In the genomic region with DNA sequence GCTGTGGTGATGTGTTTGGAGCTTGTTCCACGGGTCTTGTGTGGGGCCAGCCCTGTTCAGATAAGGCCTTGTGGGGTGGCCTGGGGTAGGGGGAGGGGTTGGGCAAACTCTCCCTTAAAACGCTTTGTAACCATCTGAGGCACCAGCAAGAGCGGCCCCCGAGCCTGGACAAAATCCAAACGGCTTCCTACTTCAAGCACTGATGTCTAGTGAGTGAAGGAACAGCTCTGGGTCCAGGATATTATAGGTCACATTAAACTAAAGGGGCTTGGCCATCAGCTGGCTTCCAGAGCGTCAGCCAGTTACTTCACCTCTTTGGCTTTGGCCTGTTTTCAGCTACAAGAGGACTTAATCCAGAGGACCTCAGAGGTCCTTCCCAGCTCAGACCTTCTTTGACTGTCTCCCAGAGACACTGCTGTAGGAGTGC, we compare ENCODE assay signal across 9 cellular contexts. TPM values are rescaled to one million over a fixed set of nuclear protein-coding genes. Genes with fewer than 3 reads are reported as not detected.
DNase-seq lines count a peak whose midpoint lies in the region; ATAC-seq and TF ChIP-seq lines count a peak whose summit lies in the region.
"Had no signal": no experiment of that assay in that cellular context is flagged by ENCODE, and none has a peak within 500 bp of the region (broad histone marks: within the 10 kb centered on the region; RNA-seq: fewer than 3 reads in every experiment).

No MANE protein-coding gene starts in this region.

- H3K9me3 Mint-ChIP-seq in CD4-positive, CD25-positive, alpha-beta regulatory T cell, result peaks cover 0 to 1% (median 0%) of the 10 kb centered on the region in 7 donors

- H3K27me3 Mint-ChIP-seq in CD4-positive, CD25-positive, alpha-beta regulatory T cell, result no peaks in the 10 kb centered on the region

- 64 to 70% methylated on average over 6 of the region's 6 CpGs for WGBS in sigmoid colon, 2 donors

- TF ChIP-seq POLR2A in sigmoid colon (IDR thresholded peaks at IDR 0.05), result no peak

- intact Hi-C loops in sigmoid colon (cut with DNase I), result no loop called here

- H3K9ac ChIP-seq in adipocyte (ENCODE audit: low read length), result peak overlapping the region; percentile 69

- no peak overlapping the region for H3K4me3 Mint-ChIP-seq in CD4-positive, CD25-positive, alpha-beta regulatory T cell

- no peaks in the 10 kb centered on the region for H3K27me3 ChIP-seq in CD4-positive, CD25-positive, alpha-beta regulatory T cell (ENCODE audit: control insufficient read depth, insufficient read depth, low read length)
- H3K27me3 ChIP-seq in adipocyte (replicated peaks; ENCODE audit: control insufficient read depth, insufficient read depth, low read length) (no peaks in the 10 kb centered on the region), right atrium auricular region (no peaks in the 10 kb centered on the region), sigmoid colon (no peaks in the 10 kb centered on the region)

- peaks cover 3% of the 10 kb centered on the region for H3K36me3 Mint-ChIP-seq in CD4-positive, CD25-positive, alpha-beta regulatory T cell

- no peak overlapping the region for H3K27ac ChIP-seq in CD4-positive, CD25-positive, alpha-beta regulatory T cell (ENCODE audit: insufficient read depth, low read length, poor library complexity, severe bottlenecking)
- H3K27ac ChIP-seq in right atrium auricular region (peak overlapping the region; percentile 43), sigmoid colon (peak overlapping the region; percentile 34 to 53 (median 36))

- H3K9me3 ChIP-seq in CD4-positive, CD25-positive, alpha-beta regulatory T cell (ENCODE audit: control insufficient read depth in 2 of 2, low read length in 2 of 2), result no peaks in the 10 kb centered on the region
- H3K9me3 ChIP-seq in adipocyte (ENCODE audit: control insufficient read depth, low read length) (no peaks in the 10 kb centered on the region), right atrium auricular region (no peaks in the 10 kb centered on the region), sigmoid colon (no peaks in the 10 kb centered on the region)

- no peak for TF ChIP-seq CTCF in right atrium auricular region (IDR thresholded peaks at IDR 0.05)
- no peak for TF ChIP-seq CTCF in sigmoid colon (IDR thresholded peaks at IDR 0.05)

- ATAC-seq in CD4-positive, CD25-positive, alpha-beta regulatory T cell (ENCODE audit: low read depth in 2 of 2), result no peak
- no peak for ATAC-seq in HG03354 (IDR thresholded peaks at IDR 0.05; ENCODE audit: poor library complexity, severe bottlenecking, unreplicated experiment)

- peaks cover 16% of the 10 kb centered on the region for H3K36me3 ChIP-seq in CD4-positive, CD25-positive, alpha-beta regulatory T cell (ENCODE audit: control insufficient read depth, insufficient read depth, low read length)
- H3K36me3 ChIP-seq in adipocyte (ENCODE audit: control insufficient read depth, insufficient read depth, low read length, severe bottlenecking), result peaks cover 91% of the 10 kb centered on the region
- H3K36me3 ChIP-seq in right atrium auricular region, result peaks cover 31% of the 10 kb centered on the region
- peaks cover 0 to 28% (median 7%) of the 10 kb centered on the region in 4 donors for H3K36me3 ChIP-seq in sigmoid colon

- DNase-seq in CD4-positive, CD25-positive, alpha-beta regulatory T cell, result no peak
- DNase-seq in adipocyte (ENCODE audit: low read depth) (no peak), right atrium auricular region (ENCODE audit: low spot score) (no peak), sigmoid colon (no peak), RKO (ENCODE audit: low spot score) (no peak), NCI-H446 (lab: John Stamatoyannopoulos, UW) (no peak), NCI-H1694 (lab: John Stamatoyannopoulos, UW) (no peak)
- DNase-seq: stimulated activated CD8-positive, alpha-beta memory T cell treated with anti-CD3 and anti-CD28 coated beads, Interleukin-4, amount 100 ng/mL, for 48 hours had no signal

- H3K4me3 ChIP-seq in CD4-positive, CD25-positive, alpha-beta regulatory T cell (ENCODE audit: low read depth, low read length), result no peak overlapping the region
- H3K4me3 ChIP-seq in adipocyte (ENCODE audit: low read length) (peak overlapping the region; percentile 1), right atrium auricular region (no peak overlapping the region), sigmoid colon (no peak overlapping the region)

- peaks cover 0 to 14% (median under 1%) of the 10 kb centered on the region in 4 donors for H3K4me1 Mint-ChIP-seq in CD4-positive, CD25-positive, alpha-beta regulatory T cell

- no peaks in the 10 kb centered on the region for H3K4me1 ChIP-seq in CD4-positive, CD25-positive, alpha-beta regulatory T cell (ENCODE audit: control insufficient read depth, insufficient read depth, low read length, poor library complexity, severe bottlenecking)
- H3K4me1 ChIP-seq in adipocyte (ENCODE audit: control insufficient read depth, insufficient read depth, low read length) (peaks cover 42% of the 10 kb centered on the region), right atrium auricular region (peaks cover 0 to 15% of the 10 kb centered on the region in 2 donors), sigmoid colon (peaks cover 0 to 29% (median 15%) of the 10 kb centered on the region in 4 donors)

- TF ChIP-seq EP300 in sigmoid colon (IDR thresholded peaks at IDR 0.05), result no peak

- H3K27ac Mint-ChIP-seq in CD4-positive, CD25-positive, alpha-beta regulatory T cell, result peak overlapping the region; percentile 8 to 71 (median 15)

RNA-seq across cellular contexts. Expression of gene SERPINF1, which starts 11.9 kb away (rescaled TPM):
- total RNA-seq in CD4-positive, CD25-positive, alpha-beta regulatory T cell, result not detected
- polyA plus RNA-seq in CD4-positive, CD25-positive, alpha-beta regulatory T cell, result 1 to 10 TPM in 3 of 4 donors, under 1 TPM in 1; 0.36 to 1.6 (median 1.5) TPM
- total RNA-seq in right atrium auricular region (100 to 1,000 TPM; 348 to 498 TPM), sigmoid colon (100 to 1,000 TPM; 275 to 539 (median 352) TPM)
- 100 to 1,000 TPM in 2 of 3 donors, 10 to 100 TPM in 1; 77.7 to 124 (median 112) TPM for polyA plus RNA-seq in sigmoid colon

RNA-seq across cellular contexts. Expression of gene SERPINF2, which starts 31.1 kb away (rescaled TPM):
- total RNA-seq in CD4-positive, CD25-positive, alpha-beta regulatory T cell, result 0.69 TPM
- polyA plus RNA-seq in CD4-positive, CD25-positive, alpha-beta regulatory T cell, result not detected
- total RNA-seq in right atrium auricular region (1 to 10 TPM; 1.0 to 1.5 TPM), sigmoid colon (1 to 10 TPM; 2.9 to 7.2 (median 4.1) TPM)
- polyA plus RNA-seq in sigmoid colon, result 10 to 100 TPM in 1 of 3 donors, 1 to 10 TPM in 1, under 1 TPM in 1; 0.69 to 12.9 (median 1.2) TPM

RNA-seq across cellular contexts. Expression of gene WDR81, which starts 49.3 kb away (rescaled TPM):
- total RNA-seq in CD4-positive, CD25-positive, alpha-beta regulatory T cell, result 48.4 TPM
- polyA plus RNA-seq in CD4-positive, CD25-positive, alpha-beta regulatory T cell, result 10 to 100 TPM; 10.6 to 15.5 (median 11.1) TPM
- 10 to 100 TPM; 10.9 to 17.9 TPM for total RNA-seq in right atrium auricular region
- 10 to 100 TPM; 21.8 to 49.3 (median 28.2) TPM for total RNA-seq in sigmoid colon
- 10 to 100 TPM in 1 of 3 donors, 1 to 10 TPM in 2; 6.6 to 29.3 (median 7.4) TPM for polyA plus RNA-seq in sigmoid colon

RNA-seq across cellular contexts. Expression of gene SMYD4, which starts 55.9 kb away (rescaled TPM):
- total RNA-seq in CD4-positive, CD25-positive, alpha-beta regulatory T cell, result 25.8 TPM
- 10 to 100 TPM in 3 of 4 donors, 1 to 10 TPM in 1; 7.2 to 12.5 (median 12.2) TPM for polyA plus RNA-seq in CD4-positive, CD25-positive, alpha-beta regulatory T cell
- 1 to 10 TPM; 6.2 to 7.1 TPM for total RNA-seq in right atrium auricular region
- 10 to 100 TPM; 14.3 to 19.1 (median 17.1) TPM for total RNA-seq in sigmoid colon
- 1 to 10 TPM; 2.4 to 8.8 (median 2.5) TPM for polyA plus RNA-seq in sigmoid colon

RNA-seq across cellular contexts. Expression of gene RPA1, which starts 56.0 kb away (rescaled TPM):
- total RNA-seq in CD4-positive, CD25-positive, alpha-beta regulatory T cell, result 66.3 TPM
- polyA plus RNA-seq in CD4-positive, CD25-positive, alpha-beta regulatory T cell, result 10 to 100 TPM; 69.7 to 94.5 (median 81.7) TPM
- 10 to 100 TPM; 20.9 to 26.9 TPM for total RNA-seq in right atrium auricular region
- total RNA-seq in sigmoid colon, result 10 to 100 TPM; 27.8 to 46.8 (median 31.1) TPM
- polyA plus RNA-seq in sigmoid colon, result 10 to 100 TPM; 16.2 to 35.2 (median 27.6) TPM

Comparison
In these comparisons a context has a peak if more than half of its experiments do, and no peak if none do; other contexts are left out.
1. RNA of gene SERPINF1, which starts 11.9 kb away (total RNA-seq): 348 to 498 TPM in right atrium auricular region and 275 to 539 TPM in sigmoid colon; not detected in CD4-positive, CD25-positive, alpha-beta regulatory T cell (single experiment); every median in the first group is over 100 times any median in the second.